Comparison of ENCODE assay signal across 1 cellular context in the genomic region with DNA sequence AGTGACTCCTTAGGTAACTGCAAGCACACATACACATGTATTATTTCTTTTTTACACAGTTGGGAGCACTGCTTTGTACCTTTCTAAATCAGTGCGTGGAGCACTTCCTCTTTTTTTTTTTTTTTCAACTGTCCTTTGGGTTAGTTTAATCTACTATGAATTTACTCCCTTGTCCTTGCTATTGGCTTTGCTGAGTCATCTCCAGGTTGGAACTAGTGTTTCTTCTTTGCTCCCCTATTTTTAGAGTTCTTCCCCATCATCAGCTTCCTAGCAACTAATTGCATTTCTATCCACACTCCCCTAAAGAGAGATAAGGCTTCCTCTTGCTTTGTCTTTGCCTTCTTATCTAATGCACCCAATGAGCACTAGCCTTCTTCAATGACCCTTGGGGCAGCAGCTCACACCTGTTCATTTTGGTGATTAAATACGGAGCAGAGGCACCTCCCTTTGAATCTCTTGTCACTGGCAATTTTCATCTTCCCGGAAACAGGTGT.
TF ChIP-seq lines count a peak whose summit lies in the region.

No MANE protein-coding gene starts in this region.

TF ChIP-seq in K562, 482 proteins besides CTCF, POLR2A, EP300 and RAD21 (continued from another document):
- no peak for TF ChIP-seq E2F1 (CRISPR knock-in tag; IDR thresholded peaks at IDR 0.05)
- peak; percentile 99 for TF ChIP-seq SPI1 (IDR thresholded peaks at IDR 0.05; ENCODE audit: borderline replicate concordance, low read depth, low read length)
- TF ChIP-seq FOXJ3 (CRISPR knock-in tag; IDR thresholded peaks at IDR 0.05), result no peak
- no peak for TF ChIP-seq ZKSCAN3 (CRISPR knock-in tag; IDR thresholded peaks at IDR 0.05)
- TF ChIP-seq ZNF197 (CRISPR knock-in tag; IDR thresholded peaks at IDR 0.05; ENCODE audit: low read depth), result no peak
- TF ChIP-seq TBL1XR1 (IDR thresholded peaks at IDR 0.05; ENCODE audit: low read length in 2 of 2), result peak in 1 of 2 experiments; percentile 29; a peak in 1 of 4 replicates
- no peak for TF ChIP-seq HDGF (IDR thresholded peaks at IDR 0.05)
- TF ChIP-seq STAT5B (CRISPR knock-in tag; IDR thresholded peaks at IDR 0.05), result no peak
- no peak for TF ChIP-seq PTBP1 (IDR thresholded peaks at IDR 0.05; ENCODE audit: low read depth, low read length)
- TF ChIP-seq ZFP30 (CRISPR knock-in tag; IDR thresholded peaks at IDR 0.05; ENCODE audit: borderline replicate concordance), result no peak
- 0 out of 2 replicates have a peak, but pooled peaks have one; percentile 25 for TF ChIP-seq NFIC (IDR thresholded peaks at IDR 0.05)
- no peak for TF ChIP-seq SRSF3 (IDR thresholded peaks at IDR 0.05; ENCODE audit: insufficient read depth, low read length)
- no peak for TF ChIP-seq ZNF639 (CRISPR knock-in tag; conservative IDR thresholded peaks at IDR 0.05 in 1 of 2, IDR thresholded peaks at IDR 0.05 in 1 of 2)
- TF ChIP-seq ZNF316 (IDR thresholded peaks at IDR 0.05), result peak; percentile 92
- no peak for TF ChIP-seq ZKSCAN1 (IDR thresholded peaks at IDR 0.05; ENCODE audit: low read depth, low read length)
- TF ChIP-seq, protein P1, sequence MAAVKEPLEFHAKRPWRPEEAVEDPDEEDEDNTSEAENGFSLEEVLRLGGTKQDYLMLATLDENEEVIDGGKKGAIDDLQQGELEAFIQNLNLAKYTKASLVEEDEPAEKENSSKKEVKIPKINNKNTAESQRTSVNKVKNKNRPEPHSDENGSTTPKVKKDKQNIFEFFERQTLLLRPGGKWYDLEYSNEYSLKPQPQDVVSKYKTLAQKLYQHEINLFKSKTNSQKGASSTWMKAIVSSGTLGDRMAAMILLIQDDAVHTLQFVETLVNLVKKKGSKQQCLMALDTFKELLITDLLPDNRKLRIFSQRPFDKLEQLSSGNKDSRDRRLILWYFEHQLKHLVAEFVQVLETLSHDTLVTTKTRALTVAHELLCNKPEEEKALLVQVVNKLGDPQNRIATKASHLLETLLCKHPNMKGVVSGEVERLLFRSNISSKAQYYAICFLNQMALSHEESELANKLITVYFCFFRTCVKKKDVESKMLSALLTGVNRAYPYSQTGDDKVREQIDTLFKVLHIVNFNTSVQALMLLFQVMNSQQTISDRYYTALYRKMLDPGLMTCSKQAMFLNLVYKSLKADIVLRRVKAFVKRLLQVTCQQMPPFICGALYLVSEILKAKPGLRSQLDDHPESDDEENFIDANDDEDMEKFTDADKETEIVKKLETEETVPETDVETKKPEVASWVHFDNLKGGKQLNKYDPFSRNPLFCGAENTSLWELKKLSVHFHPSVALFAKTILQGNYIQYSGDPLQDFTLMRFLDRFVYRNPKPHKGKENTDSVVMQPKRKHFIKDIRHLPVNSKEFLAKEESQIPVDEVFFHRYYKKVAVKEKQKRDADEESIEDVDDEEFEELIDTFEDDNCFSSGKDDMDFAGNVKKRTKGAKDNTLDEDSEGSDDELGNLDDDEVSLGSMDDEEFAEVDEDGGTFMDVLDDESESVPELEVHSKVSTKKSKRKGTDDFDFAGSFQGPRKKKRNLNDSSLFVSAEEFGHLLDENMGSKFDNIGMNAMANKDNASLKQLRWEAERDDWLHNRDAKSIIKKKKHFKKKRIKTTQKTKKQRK (IDR thresholded peaks at IDR 0.05; ENCODE audit: borderline replicate concordance, low read depth, low read length), result no peak
- no peak for TF ChIP-seq POLR3A (IDR thresholded peaks at IDR 0.05; ENCODE audit: borderline replicate concordance, extremely low read depth, insufficient read depth, insufficient read length)
- no peak for TF ChIP-seq KHSRP (IDR thresholded peaks at IDR 0.05)
- TF ChIP-seq FOXM1 (IDR thresholded peaks at IDR 0.05; ENCODE audit: low read depth), result no peak
- no peak for TF ChIP-seq FOXM1 (CRISPR knock-in tag; IDR thresholded peaks at IDR 0.05; ENCODE audit: low read depth)
- TF ChIP-seq KAT7 (CRISPR knock-in tag; IDR thresholded peaks at IDR 0.05; ENCODE audit: borderline replicate concordance), result no peak
- no peak for TF ChIP-seq CSDE1 (IDR thresholded peaks at IDR 0.05)
- TF ChIP-seq ZNF644 (tag; IDR thresholded peaks at IDR 0.05; ENCODE audit: low read depth), result peak; percentile 43; the same call in 1 of the 2 replicates
- TF ChIP-seq ZNF165 (CRISPR knock-in tag; IDR thresholded peaks at IDR 0.05; ENCODE audit: borderline replicate concordance), result no peak
- TF ChIP-seq SMARCE1 (IDR thresholded peaks at IDR 0.05), result peak; percentile 85
- no peak for TF ChIP-seq ZNF75A (CRISPR knock-in tag; IDR thresholded peaks at IDR 0.05)
- TF ChIP-seq NFXL1 (CRISPR knock-in tag; IDR thresholded peaks at IDR 0.05), result no peak
- peak; percentile 93 for TF ChIP-seq MEF2D (tag; conservative IDR thresholded peaks at IDR 0.05; ENCODE audit: low read depth)
- TF ChIP-seq ZNF384 (IDR thresholded peaks at IDR 0.05; ENCODE audit: low read depth, low read length), result peak; percentile 93
- TF ChIP-seq ILF3 (IDR thresholded peaks at IDR 0.05; ENCODE audit: borderline replicate concordance), result no peak
- no peak for TF ChIP-seq MCM5 (IDR thresholded peaks at IDR 0.05; ENCODE audit: low read depth)
- no peak for TF ChIP-seq CHD1 (IDR thresholded peaks at IDR 0.05; ENCODE audit: low read length)
- TF ChIP-seq HDAC3 (IDR thresholded peaks at IDR 0.05; ENCODE audit: borderline replicate concordance, partially characterized antibody), result peak; percentile 11
- TF ChIP-seq, protein P2, sequence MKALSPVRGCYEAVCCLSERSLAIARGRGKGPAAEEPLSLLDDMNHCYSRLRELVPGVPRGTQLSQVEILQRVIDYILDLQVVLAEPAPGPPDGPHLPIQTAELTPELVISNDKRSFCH (CRISPR knock-in tag; IDR thresholded peaks at IDR 0.05), result no peak
- TF ChIP-seq, protein P2 (tag; IDR thresholded peaks at IDR 0.05), result peak; percentile 81; the same call in 1 of the 2 replicates
- TF ChIP-seq MBD2 (IDR thresholded peaks at IDR 0.05; ENCODE audit: borderline replicate concordance, low read depth), result no peak
- TF ChIP-seq ZNF699 (CRISPR knock-in tag; IDR thresholded peaks at IDR 0.05; ENCODE audit: insufficient replicate concordance), result no peak
- TF ChIP-seq CCNT2 (IDR thresholded peaks at IDR 0.05; ENCODE audit: borderline replicate concordance, extremely low read depth, insufficient read length, low read depth, low read length), result no peak
- peak in 1 of 2 experiments; percentile 30; a peak in 1 of 4 replicates for TF ChIP-seq ETV6 (IDR thresholded peaks at IDR 0.05; ENCODE audit: borderline replicate concordance in 1 of 2, low read depth in 2 of 2, low read length in 1 of 2)
- TF ChIP-seq ETV6 (CRISPR knock-in tag; IDR thresholded peaks at IDR 0.05; ENCODE audit: borderline replicate concordance), result no peak
- TF ChIP-seq TEAD4 (IDR thresholded peaks at IDR 0.05; ENCODE audit: low read length), result peak; percentile 70
- TF ChIP-seq TEAD4 (CRISPR knock-in tag; IDR thresholded peaks at IDR 0.05; ENCODE audit: borderline replicate concordance), result no peak
- TF ChIP-seq POLR3G (IDR thresholded peaks at IDR 0.05; ENCODE audit: extremely low read depth, insufficient read length, insufficient replicate concordance), result no peak
- TF ChIP-seq, protein P3, sequence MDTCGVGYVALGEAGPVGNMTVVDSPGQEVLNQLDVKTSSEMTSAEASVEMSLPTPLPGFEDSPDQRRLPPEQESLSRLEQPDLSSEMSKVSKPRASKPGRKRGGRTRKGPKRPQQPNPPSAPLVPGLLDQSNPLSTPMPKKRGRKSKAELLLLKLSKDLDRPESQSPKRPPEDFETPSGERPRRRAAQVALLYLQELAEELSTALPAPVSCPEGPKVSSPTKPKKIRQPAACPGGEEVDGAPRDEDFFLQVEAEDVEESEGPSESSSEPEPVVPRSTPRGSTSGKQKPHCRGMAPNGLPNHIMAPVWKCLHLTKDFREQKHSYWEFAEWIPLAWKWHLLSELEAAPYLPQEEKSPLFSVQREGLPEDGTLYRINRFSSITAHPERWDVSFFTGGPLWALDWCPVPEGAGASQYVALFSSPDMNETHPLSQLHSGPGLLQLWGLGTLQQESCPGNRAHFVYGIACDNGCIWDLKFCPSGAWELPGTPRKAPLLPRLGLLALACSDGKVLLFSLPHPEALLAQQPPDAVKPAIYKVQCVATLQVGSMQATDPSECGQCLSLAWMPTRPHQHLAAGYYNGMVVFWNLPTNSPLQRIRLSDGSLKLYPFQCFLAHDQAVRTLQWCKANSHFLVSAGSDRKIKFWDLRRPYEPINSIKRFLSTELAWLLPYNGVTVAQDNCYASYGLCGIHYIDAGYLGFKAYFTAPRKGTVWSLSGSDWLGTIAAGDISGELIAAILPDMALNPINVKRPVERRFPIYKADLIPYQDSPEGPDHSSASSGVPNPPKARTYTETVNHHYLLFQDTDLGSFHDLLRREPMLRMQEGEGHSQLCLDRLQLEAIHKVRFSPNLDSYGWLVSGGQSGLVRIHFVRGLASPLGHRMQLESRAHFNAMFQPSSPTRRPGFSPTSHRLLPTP (IDR thresholded peaks at IDR 0.05; ENCODE audit: borderline replicate concordance, extremely low read depth, insufficient read length), result no peak
- TF ChIP-seq, protein P4, sequence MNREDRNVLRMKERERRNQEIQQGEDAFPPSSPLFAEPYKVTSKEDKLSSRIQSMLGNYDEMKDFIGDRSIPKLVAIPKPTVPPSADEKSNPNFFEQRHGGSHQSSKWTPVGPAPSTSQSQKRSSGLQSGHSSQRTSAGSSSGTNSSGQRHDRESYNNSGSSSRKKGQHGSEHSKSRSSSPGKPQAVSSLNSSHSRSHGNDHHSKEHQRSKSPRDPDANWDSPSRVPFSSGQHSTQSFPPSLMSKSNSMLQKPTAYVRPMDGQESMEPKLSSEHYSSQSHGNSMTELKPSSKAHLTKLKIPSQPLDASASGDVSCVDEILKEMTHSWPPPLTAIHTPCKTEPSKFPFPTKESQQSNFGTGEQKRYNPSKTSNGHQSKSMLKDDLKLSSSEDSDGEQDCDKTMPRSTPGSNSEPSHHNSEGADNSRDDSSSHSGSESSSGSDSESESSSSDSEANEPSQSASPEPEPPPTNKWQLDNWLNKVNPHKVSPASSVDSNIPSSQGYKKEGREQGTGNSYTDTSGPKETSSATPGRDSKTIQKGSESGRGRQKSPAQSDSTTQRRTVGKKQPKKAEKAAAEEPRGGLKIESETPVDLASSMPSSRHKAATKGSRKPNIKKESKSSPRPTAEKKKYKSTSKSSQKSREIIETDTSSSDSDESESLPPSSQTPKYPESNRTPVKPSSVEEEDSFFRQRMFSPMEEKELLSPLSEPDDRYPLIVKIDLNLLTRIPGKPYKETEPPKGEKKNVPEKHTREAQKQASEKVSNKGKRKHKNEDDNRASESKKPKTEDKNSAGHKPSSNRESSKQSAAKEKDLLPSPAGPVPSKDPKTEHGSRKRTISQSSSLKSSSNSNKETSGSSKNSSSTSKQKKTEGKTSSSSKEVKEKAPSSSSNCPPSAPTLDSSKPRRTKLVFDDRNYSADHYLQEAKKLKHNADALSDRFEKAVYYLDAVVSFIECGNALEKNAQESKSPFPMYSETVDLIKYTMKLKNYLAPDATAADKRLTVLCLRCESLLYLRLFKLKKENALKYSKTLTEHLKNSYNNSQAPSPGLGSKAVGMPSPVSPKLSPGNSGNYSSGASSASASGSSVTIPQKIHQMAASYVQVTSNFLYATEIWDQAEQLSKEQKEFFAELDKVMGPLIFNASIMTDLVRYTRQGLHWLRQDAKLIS (CRISPR knock-in tag; IDR thresholded peaks at IDR 0.05), result no peak
- TF ChIP-seq CBX2 (IDR thresholded peaks at IDR 0.05; ENCODE audit: insufficient read depth, low read length, poor library complexity, severe bottlenecking), result no peak
- TF ChIP-seq RFX5 (IDR thresholded peaks at IDR 0.05; ENCODE audit: low read depth, low read length), result peak; percentile 33; the same call in 1 of the 2 replicates
- TF ChIP-seq RBFOX2 (IDR thresholded peaks at IDR 0.05; ENCODE audit: low read depth, low read length), result no peak
- no peak for TF ChIP-seq ATF1 (CRISPR knock-in tag; IDR thresholded peaks at IDR 0.05)
- peak; percentile 36 for TF ChIP-seq ATF1 (tag; IDR thresholded peaks at IDR 0.05)
- TF ChIP-seq HIVEP1 (CRISPR knock-in tag; IDR thresholded peaks at IDR 0.05), result no peak
- TF ChIP-seq, protein P5, sequence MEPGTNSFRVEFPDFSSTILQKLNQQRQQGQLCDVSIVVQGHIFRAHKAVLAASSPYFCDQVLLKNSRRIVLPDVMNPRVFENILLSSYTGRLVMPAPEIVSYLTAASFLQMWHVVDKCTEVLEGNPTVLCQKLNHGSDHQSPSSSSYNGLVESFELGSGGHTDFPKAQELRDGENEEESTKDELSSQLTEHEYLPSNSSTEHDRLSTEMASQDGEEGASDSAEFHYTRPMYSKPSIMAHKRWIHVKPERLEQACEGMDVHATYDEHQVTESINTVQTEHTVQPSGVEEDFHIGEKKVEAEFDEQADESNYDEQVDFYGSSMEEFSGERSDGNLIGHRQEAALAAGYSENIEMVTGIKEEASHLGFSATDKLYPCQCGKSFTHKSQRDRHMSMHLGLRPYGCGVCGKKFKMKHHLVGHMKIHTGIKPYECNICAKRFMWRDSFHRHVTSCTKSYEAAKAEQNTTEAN (CRISPR knock-in tag; IDR thresholded peaks at IDR 0.05), result no peak
- TF ChIP-seq ARID3B (CRISPR knock-in tag; IDR thresholded peaks at IDR 0.05; ENCODE audit: borderline replicate concordance), result no peak
